In the genomic region with DNA sequence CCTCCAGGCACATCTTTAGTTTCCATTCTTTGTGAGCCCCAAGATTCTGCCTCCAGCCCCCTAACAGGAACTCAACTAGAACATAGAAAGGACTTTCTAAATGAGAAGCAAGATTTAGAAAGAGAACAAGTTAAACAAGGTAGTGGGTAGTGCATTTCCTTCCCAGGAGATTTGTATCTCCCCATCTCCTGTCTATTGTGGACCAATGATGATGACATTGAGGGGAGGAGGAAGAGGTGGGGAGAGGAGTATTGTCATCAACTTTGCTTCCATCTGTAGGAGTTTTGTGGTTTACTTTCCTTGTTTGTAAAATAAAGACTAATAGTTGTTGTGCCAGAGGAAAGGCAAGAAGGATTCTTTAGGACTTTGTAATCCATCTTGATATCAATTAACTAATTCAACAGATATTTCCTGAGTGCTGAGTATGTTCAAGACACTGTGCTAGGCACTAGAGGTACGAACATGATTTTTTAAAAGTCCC, we compare ENCODE assay signal across 24 cellular contexts.
DNase-seq lines count a peak whose midpoint lies in the region; ATAC-seq, FAIRE-seq and TF ChIP-seq lines count a peak whose summit lies in the region.
"Had no signal": no experiment of that assay in that cellular context is flagged by ENCODE, and none has a peak within 500 bp of the region (broad histone marks: within the 10 kb centered on the region; RNA-seq: fewer than 3 reads in every experiment).

No MANE protein-coding gene starts in this region.

- H3K27ac Mint-ChIP-seq in MCF 10A (ENCODE audit: low read depth, unreplicated experiment) (no peak overlapping the region), astrocyte (ENCODE audit: unreplicated experiment) (no peak overlapping the region), neural crest cell (ENCODE audit: unreplicated experiment) (no peak overlapping the region), glutamatergic neuron (ENCODE audit: unreplicated experiment) (no peak overlapping the region)
- H3K27ac Mint-ChIP-seq: B cell; CD4-positive, CD25-positive, alpha-beta regulatory T cell; CD8-positive, alpha-beta T cell had no signal

- H3K9me3 ChIP-seq in mammary epithelial cell (replicated peaks; ENCODE audit: insufficient read depth, low read length) (no peaks in the 10 kb centered on the region), HEK293 (ENCODE audit: control insufficient read depth, insufficient read depth, low read depth, low read length) (no peaks in the 10 kb centered on the region), astrocyte (ENCODE audit: insufficient read depth, low read depth, low read length) (peaks cover 3% of the 10 kb centered on the region), trophoblast cell (ENCODE audit: insufficient read depth, low read depth, low read length) (no peaks in the 10 kb centered on the region)

- peaks cover 12% of the 10 kb centered on the region for H3K4me1 ChIP-seq in mammary epithelial cell (ENCODE audit: insufficient read depth, low read length)
- H3K4me1 ChIP-seq in HEK293 (ENCODE audit: control insufficient read depth, insufficient read depth, low read length): no peaks in the 10 kb centered on the region
- H3K4me1 ChIP-seq in astrocyte (ENCODE audit: insufficient read depth, low read length): peaks cover 6% of the 10 kb centered on the region
- H3K4me1 ChIP-seq in trophoblast cell (ENCODE audit: control insufficient read depth in 1 of 2, insufficient read depth in 2 of 2, low read length in 2 of 2): peaks cover 2 to 8% of the 10 kb centered on the region in 2 experiments

- dilution Hi-C loops in mammary epithelial cell (cut with HindIII; ENCODE audit: low sequenced_read_pairs): no loop called here

- intact Hi-C loops in mammary epithelial cell (cut with micrococcal nuclease) (no loop called here), MCF 10A (cut with micrococcal nuclease) (no loop called here)

- no peaks in the 10 kb centered on the region for H4K20me1 ChIP-seq in mammary epithelial cell (ENCODE audit: insufficient read depth, low read length)
- H4K20me1 ChIP-seq in astrocyte (ENCODE audit: insufficient read depth, low read length): peaks cover 19% of the 10 kb centered on the region

- no TSS peak for BruUV-seq in mammary epithelial cell (replicated peaks; lab: Mats Ljungman, UMichigan)
- no TSS peak for BruUV-seq in MCF 10A (replicated peaks; lab: Mats Ljungman, UMichigan)

- H2AFZ ChIP-seq in mammary epithelial cell (ENCODE audit: low read depth, low read length) (no peak overlapping the region), astrocyte (ENCODE audit: low read depth, low read length) (no peak overlapping the region), trophoblast cell (ENCODE audit: insufficient read depth, low read length, poor library complexity) (no peak overlapping the region)

- no peak for TF ChIP-seq CTCF in mammary epithelial cell (conservative IDR thresholded peaks at IDR 0.05 in 1 of 2, IDR thresholded peaks at IDR 0.05 in 1 of 2; ENCODE audit: extremely low read depth in 1 of 2, insufficient read depth in 1 of 2, low read depth in 1 of 2, low read length in 2 of 2)
- no peak for TF ChIP-seq CTCF in MCF 10A (IDR thresholded peaks at IDR 0.05; ENCODE audit: unreplicated experiment)
- TF ChIP-seq CTCF in HEK293 (tag by site-specific recombination; IDR thresholded peaks at IDR 0.05): no peak
- TF ChIP-seq CTCF in astrocyte (IDR thresholded peaks at IDR 0.05; ENCODE audit: insufficient read depth, low read depth, low read length): no peak
- no peak for TF ChIP-seq CTCF in neural crest cell (conservative IDR thresholded peaks at IDR 0.05)
- no peak for TF ChIP-seq CTCF in glutamatergic neuron (IDR thresholded peaks at IDR 0.05; ENCODE audit: partially characterized antibody, unreplicated experiment)

- no peak overlapping the region for H3K18ac ChIP-seq in trophoblast cell (ENCODE audit: low read length)

- H3K36me3 Mint-ChIP-seq in MCF 10A (ENCODE audit: insufficient read depth, unreplicated experiment): no peaks in the 10 kb centered on the region
- peaks cover 3% of the 10 kb centered on the region for H3K36me3 Mint-ChIP-seq in astrocyte (ENCODE audit: low read depth, unreplicated experiment)
- H3K36me3 Mint-ChIP-seq in neural crest cell (ENCODE audit: low read depth): peaks cover 22% of the 10 kb centered on the region
- peaks cover 9% of the 10 kb centered on the region for H3K36me3 Mint-ChIP-seq in glutamatergic neuron (ENCODE audit: unreplicated experiment)
- H3K36me3 Mint-ChIP-seq: CD4-positive, CD25-positive, alpha-beta regulatory T cell; CD8-positive, alpha-beta T cell had no signal

- H3K9me3 Mint-ChIP-seq in MCF 10A (ENCODE audit: unreplicated experiment) (no peaks in the 10 kb centered on the region), astrocyte (ENCODE audit: unreplicated experiment) (peaks cover 10% of the 10 kb centered on the region), neural crest cell (peaks cover 7% of the 10 kb centered on the region), glutamatergic neuron (ENCODE audit: unreplicated experiment) (peaks cover 21% of the 10 kb centered on the region)
- H3K9me3 Mint-ChIP-seq: CD8-positive, alpha-beta T cell had no signal

- H3K9ac ChIP-seq in mammary epithelial cell (ENCODE audit: insufficient read depth, low read length) (no peak overlapping the region), astrocyte (ENCODE audit: low read length) (no peak overlapping the region), trophoblast cell (ENCODE audit: low read length) (no peak overlapping the region)
- H3K9ac ChIP-seq: BLaER1 had no signal

- H2AK5ac ChIP-seq in trophoblast cell (ENCODE audit: low read length): no peak overlapping the region

- H3K27me3 Mint-ChIP-seq in MCF 10A (ENCODE audit: insufficient read depth, unreplicated experiment) (peaks cover 82% of the 10 kb centered on the region), astrocyte (ENCODE audit: low read depth, unreplicated experiment) (peaks cover 5% of the 10 kb centered on the region), neural crest cell (ENCODE audit: low read depth) (peaks cover 5% of the 10 kb centered on the region), glutamatergic neuron (ENCODE audit: unreplicated experiment) (peaks cover 15% of the 10 kb centered on the region)

- no peak overlapping the region for H2BK12ac ChIP-seq in trophoblast cell (ENCODE audit: low read length)

- H3K79me1 ChIP-seq in trophoblast cell (ENCODE audit: low read length): no peaks in the 10 kb centered on the region

- no peak overlapping the region for H4K12ac ChIP-seq in trophoblast cell (ENCODE audit: low read depth, low read length)

- H3K4me2 ChIP-seq in mammary epithelial cell (ENCODE audit: insufficient read depth, low read depth, low read length) (no peak overlapping the region), astrocyte (ENCODE audit: low read length) (no peak overlapping the region), trophoblast cell (ENCODE audit: low read length) (no peak overlapping the region)
- H3K4me2 ChIP-seq: BLaER1 had no signal

- H3K27me3 ChIP-seq in mammary epithelial cell (ENCODE audit: insufficient read depth, low read length) (no peaks in the 10 kb centered on the region), astrocyte (ENCODE audit: insufficient read depth, low read length) (no peaks in the 10 kb centered on the region), trophoblast cell (ENCODE audit: insufficient read depth, low read length) (no peaks in the 10 kb centered on the region)
- H3K27me3 ChIP-seq: BLaER1 had no signal

- 33% methylated on average over 1 of the region's 1 CpG for WGBS in mammary epithelial cell (ENCODE audit: low coverage, missing lambda C conversion rate)
- WGBS in trophoblast cell (ENCODE audit: extremely low coverage, insufficient coverage, insufficient read length): no CpG with 5 or more reads among the region's 1 CpG

- no peak overlapping the region for H3K4me3 Mint-ChIP-seq in MCF 10A (ENCODE audit: unreplicated experiment)
- H3K4me3 Mint-ChIP-seq in astrocyte (ENCODE audit: unreplicated experiment): no peak overlapping the region
- H3K4me3 Mint-ChIP-seq in neural crest cell: peak overlapping the region; percentile 32
- no peak overlapping the region for H3K4me3 Mint-ChIP-seq in glutamatergic neuron (ENCODE audit: unreplicated experiment)
- H3K4me3 Mint-ChIP-seq: B cell; CD4-positive, CD25-positive, alpha-beta regulatory T cell; CD8-positive, alpha-beta T cell had no signal

- H3K4me3 ChIP-seq in mammary epithelial cell (replicated peaks in 1 of 3; ENCODE audit: insufficient read depth in 1 of 3, low read depth in 2 of 3, low read length in 3 of 3) (no peak overlapping the region), HEK293 (ENCODE audit: low read depth, low read length) (no peak overlapping the region), astrocyte (ENCODE audit: insufficient read depth, low read depth, low read length) (no peak overlapping the region), trophoblast cell (ENCODE audit: low read depth, low read length) (no peak overlapping the region)
- H3K4me3 ChIP-seq: BLaER1 had no signal

- H2BK120ac ChIP-seq in trophoblast cell (ENCODE audit: insufficient read depth, low read length, poor library complexity): no peak overlapping the region

- H2BK5ac ChIP-seq in trophoblast cell (ENCODE audit: low read depth, low read length, poor library complexity): no peak overlapping the region

- H3K36me3 ChIP-seq in mammary epithelial cell (ENCODE audit: insufficient read depth, low read length): no peaks in the 10 kb centered on the region
- no peaks in the 10 kb centered on the region for H3K36me3 ChIP-seq in HEK293 (ENCODE audit: control insufficient read depth in 2 of 2, insufficient read depth in 1 of 2, low read length in 2 of 2)
- H3K36me3 ChIP-seq in astrocyte (ENCODE audit: insufficient read depth, low read length): no peaks in the 10 kb centered on the region
- peaks cover 2% of the 10 kb centered on the region in 2 experiments for H3K36me3 ChIP-seq in trophoblast cell (ENCODE audit: control insufficient read depth in 1 of 2, insufficient read depth in 2 of 2, low read length in 2 of 2)
- H3K36me3 ChIP-seq: BLaER1 had no signal

- H3K27ac ChIP-seq in mammary epithelial cell (ENCODE audit: insufficient read depth, low read depth, low read length) (no peak overlapping the region), HEK293 (ENCODE audit: extremely low read depth, low read depth, low read length) (no peak overlapping the region), astrocyte (ENCODE audit: low read depth, low read length) (no peak overlapping the region), trophoblast cell (ENCODE audit: low read depth, low read length) (no peak overlapping the region)
- H3K27ac ChIP-seq: 22Rv1, BLaER1, C4-2B had no signal

- CTCF ChIA-PET in mammary epithelial cell (lab: Charles Lee; ENCODE audit: low non-redundant PET) (no interaction called here), MCF 10A (lab: Yijun Ruan, JAX) (no interaction called here), HEK293 (lab: Yijun Ruan, JAX) (no interaction called here)

- in situ Hi-C loops in mammary epithelial cell (cut with MboI; ENCODE audit: low sequenced_read_pairs in 2 of 2): no loop called here

- no peak overlapping the region for H3K14ac ChIP-seq in trophoblast cell (ENCODE audit: low read length)

- no peaks in the 10 kb centered on the region for H3K4me1 Mint-ChIP-seq in MCF 10A (ENCODE audit: insufficient read depth, unreplicated experiment)
- H3K4me1 Mint-ChIP-seq in astrocyte (ENCODE audit: low read depth, unreplicated experiment): peaks cover 8% of the 10 kb centered on the region
- H3K4me1 Mint-ChIP-seq in neural crest cell: peaks cover 30% of the 10 kb centered on the region
- peaks cover 50% of the 10 kb centered on the region for H3K4me1 Mint-ChIP-seq in glutamatergic neuron (ENCODE audit: low read depth, unreplicated experiment)
- H3K4me1 Mint-ChIP-seq: B cell; CD4-positive, CD25-positive, alpha-beta regulatory T cell had no signal

- POLR2A ChIA-PET in MCF 10A (lab: Yijun Ruan, JAX) (no interaction called here), HEK293 (lab: Yijun Ruan, JAX) (no interaction called here)

- no peak overlapping the region for H4K8ac ChIP-seq in trophoblast cell (ENCODE audit: low read depth, low read length)

- FAIRE-seq in astrocyte (lab: Jason Lieb, UNC): no peak
- FAIRE-seq: A204.1, D721Med, GM12891, GM18507, H1 had no signal

- H3K23ac ChIP-seq in trophoblast cell (ENCODE audit: low read length): no peak overlapping the region

- no peak overlapping the region for H4K91ac ChIP-seq in trophoblast cell (ENCODE audit: low read depth, low read length)

- H3K79me2 ChIP-seq in mammary epithelial cell (ENCODE audit: insufficient read depth, low read length) (no peaks in the 10 kb centered on the region), astrocyte (ENCODE audit: insufficient read depth, low read length) (no peaks in the 10 kb centered on the region), trophoblast cell (ENCODE audit: control insufficient read depth, insufficient read depth, low read length, poor library complexity) (no peaks in the 10 kb centered on the region)

- no peak for ATAC-seq in HG03135 (IDR thresholded peaks at IDR 0.05; ENCODE audit: unreplicated experiment)
- ATAC-seq: CD8-positive, alpha-beta T cell had no signal

- DNase-seq in mammary epithelial cell (peak; percentile 38), MCF 10A (ENCODE audit: unreplicated experiment) (no peak), astrocyte (ENCODE audit: low read depth) (peak; percentile 45), neural crest cell (ENCODE audit: low read depth, low spot score) (no peak), glutamatergic neuron (no peak), trophoblast cell (no peak)
- DNase-seq: CD4-positive, CD25-positive, alpha-beta regulatory T cell; CD8-positive, alpha-beta T cell; DMS 273 treated with DMSO at 0.1 percent for 48 hours; DMS79; GF-D8; H7; HCEC 1CT had no signal

- no peak overlapping the region for H3K4ac ChIP-seq in trophoblast cell (ENCODE audit: low read depth, low read length)

Comparison
In these comparisons a context has a peak if more than half of its experiments do, and no peak if none do; other contexts are left out.
1. DNase-seq: peak in mammary epithelial cell (single experiment) and astrocyte (single experiment); none in MCF 10A (single experiment), neural crest cell (single experiment), glutamatergic neuron (single experiment) and trophoblast cell (0 of 2).